ENCODE assay signal across 8 cellular contexts in the genomic region with DNA sequence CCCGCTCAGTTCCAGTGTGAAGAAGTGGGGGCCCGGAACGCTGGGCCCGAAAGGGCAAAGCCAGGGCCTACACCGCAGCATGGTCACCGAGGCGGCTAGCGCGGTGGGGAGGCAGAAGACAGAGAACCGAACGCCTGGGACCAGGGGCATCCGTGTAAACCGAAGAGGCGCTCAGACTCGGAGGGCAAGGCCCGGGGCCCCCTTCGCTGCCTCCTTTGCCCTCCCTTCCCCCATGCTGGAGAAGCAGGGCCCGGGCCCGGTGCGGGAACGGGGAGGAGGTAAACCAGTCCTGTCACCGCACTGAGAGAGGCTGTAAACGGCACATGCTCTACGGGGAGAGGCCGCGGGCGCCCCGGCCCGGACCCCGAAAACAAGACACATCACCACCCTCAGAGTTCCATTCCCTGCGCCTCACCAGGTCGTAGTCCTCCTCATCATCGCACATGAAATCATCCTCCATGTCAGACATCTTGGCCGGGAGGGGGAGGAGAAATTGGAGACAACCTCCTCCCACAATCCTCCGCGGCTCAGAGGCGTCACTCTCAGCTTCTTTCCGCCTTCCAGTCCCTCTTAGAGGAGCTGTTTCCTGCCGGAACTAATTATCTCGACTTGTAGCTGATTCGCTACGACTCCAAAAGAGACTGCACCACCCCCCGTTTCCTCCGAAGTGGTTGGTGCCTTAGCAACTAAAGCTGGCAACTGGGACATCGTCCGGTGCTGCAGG.
DNase-seq lines count a peak whose midpoint lies in the region; ATAC-seq lines count a peak whose summit lies in the region.

A gene (minus strand): TSS at position 490 of the 724 bp plus-strand sequence. CDS start 21 bp downstream, at position 469.

- ATAC-seq in HG03442 (IDR thresholded peaks at IDR 0.05; ENCODE audit: unreplicated experiment), result peak; percentile 91

- H3K27ac ChIP-seq in cingulate gyrus (ENCODE audit: low read depth, low read length), result peak within 1 kb of the TSS; percentile 81

- peak; percentile 98 for DNase-seq in Ammon's horn (ENCODE audit: low spot score)
- peak; percentile 56 for DNase-seq in GM19238 (ENCODE audit: insufficient read length, low spot score)
- peak; percentile 98 to 99 for DNase-seq in NCI-H524 (lab: John Stamatoyannopoulos, UW)
- peak; percentile 90 to 91 for DNase-seq in activated CD4-positive, alpha-beta T cell treated with anti-CD3 and anti-CD28 coated beads for 4 hours
- DNase-seq in kidney glomerular epithelial cell (lab: John Stamatoyannopoulos, UW), result peak; percentile 99
- DNase-seq in stimulated activated CD4-positive, alpha-beta T cell treated with anti-CD3 and anti-CD28 coated beads, Interleukin-1b, Interleukin-23, amount 100 ng/mL, for 1 hour (ENCODE audit: low read depth in 2 of 2), result peak; percentile 79

Comparison
In these comparisons a context has a peak if more than half of its experiments do, and no peak if none do; other contexts are left out.
1. Peak in every context shown above with its lines: DNase-seq, ATAC-seq and H3K27ac ChIP-seq.